1 cellular context compared by ENCODE assay signal in the genomic region with DNA sequence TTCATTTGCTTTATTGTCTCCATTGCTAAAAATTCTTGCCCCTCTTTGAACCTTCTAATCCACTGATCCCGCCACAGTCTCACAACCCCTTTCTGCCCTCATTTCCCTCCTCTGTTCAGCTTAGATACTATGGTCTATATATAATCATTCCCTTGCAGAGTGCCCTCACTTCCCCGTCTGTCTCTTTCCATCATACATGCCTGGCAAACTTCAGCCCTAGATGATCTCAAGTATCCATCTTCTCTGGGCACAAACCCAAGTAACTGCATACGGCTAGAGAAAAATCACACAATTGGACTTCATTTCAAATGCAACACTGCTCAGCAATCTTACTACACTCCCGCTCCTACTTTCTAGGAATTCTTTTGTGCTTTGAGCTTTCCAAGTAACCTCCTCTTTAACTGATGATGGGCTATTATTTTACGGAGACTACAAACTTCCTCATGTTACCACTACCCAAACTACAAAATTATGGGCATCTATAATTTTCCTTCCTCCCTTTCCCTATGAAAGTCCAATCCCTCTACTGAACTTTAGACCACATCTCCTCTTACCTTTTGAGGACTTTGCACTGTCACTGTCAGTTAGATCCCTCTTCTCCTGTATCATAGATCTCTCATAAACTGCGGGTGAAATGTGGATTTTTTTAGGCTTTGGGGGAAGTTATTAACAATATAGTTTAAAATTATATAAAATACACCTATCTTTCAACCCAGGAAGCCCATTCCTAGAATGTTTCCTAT.
TF ChIP-seq lines count a peak whose summit lies in the region.

No MANE protein-coding gene starts in this region.

TF ChIP-seq in GM23338, 12 proteins besides CTCF, POLR2A, EP300 and RAD21:
- TF ChIP-seq, protein P1, sequence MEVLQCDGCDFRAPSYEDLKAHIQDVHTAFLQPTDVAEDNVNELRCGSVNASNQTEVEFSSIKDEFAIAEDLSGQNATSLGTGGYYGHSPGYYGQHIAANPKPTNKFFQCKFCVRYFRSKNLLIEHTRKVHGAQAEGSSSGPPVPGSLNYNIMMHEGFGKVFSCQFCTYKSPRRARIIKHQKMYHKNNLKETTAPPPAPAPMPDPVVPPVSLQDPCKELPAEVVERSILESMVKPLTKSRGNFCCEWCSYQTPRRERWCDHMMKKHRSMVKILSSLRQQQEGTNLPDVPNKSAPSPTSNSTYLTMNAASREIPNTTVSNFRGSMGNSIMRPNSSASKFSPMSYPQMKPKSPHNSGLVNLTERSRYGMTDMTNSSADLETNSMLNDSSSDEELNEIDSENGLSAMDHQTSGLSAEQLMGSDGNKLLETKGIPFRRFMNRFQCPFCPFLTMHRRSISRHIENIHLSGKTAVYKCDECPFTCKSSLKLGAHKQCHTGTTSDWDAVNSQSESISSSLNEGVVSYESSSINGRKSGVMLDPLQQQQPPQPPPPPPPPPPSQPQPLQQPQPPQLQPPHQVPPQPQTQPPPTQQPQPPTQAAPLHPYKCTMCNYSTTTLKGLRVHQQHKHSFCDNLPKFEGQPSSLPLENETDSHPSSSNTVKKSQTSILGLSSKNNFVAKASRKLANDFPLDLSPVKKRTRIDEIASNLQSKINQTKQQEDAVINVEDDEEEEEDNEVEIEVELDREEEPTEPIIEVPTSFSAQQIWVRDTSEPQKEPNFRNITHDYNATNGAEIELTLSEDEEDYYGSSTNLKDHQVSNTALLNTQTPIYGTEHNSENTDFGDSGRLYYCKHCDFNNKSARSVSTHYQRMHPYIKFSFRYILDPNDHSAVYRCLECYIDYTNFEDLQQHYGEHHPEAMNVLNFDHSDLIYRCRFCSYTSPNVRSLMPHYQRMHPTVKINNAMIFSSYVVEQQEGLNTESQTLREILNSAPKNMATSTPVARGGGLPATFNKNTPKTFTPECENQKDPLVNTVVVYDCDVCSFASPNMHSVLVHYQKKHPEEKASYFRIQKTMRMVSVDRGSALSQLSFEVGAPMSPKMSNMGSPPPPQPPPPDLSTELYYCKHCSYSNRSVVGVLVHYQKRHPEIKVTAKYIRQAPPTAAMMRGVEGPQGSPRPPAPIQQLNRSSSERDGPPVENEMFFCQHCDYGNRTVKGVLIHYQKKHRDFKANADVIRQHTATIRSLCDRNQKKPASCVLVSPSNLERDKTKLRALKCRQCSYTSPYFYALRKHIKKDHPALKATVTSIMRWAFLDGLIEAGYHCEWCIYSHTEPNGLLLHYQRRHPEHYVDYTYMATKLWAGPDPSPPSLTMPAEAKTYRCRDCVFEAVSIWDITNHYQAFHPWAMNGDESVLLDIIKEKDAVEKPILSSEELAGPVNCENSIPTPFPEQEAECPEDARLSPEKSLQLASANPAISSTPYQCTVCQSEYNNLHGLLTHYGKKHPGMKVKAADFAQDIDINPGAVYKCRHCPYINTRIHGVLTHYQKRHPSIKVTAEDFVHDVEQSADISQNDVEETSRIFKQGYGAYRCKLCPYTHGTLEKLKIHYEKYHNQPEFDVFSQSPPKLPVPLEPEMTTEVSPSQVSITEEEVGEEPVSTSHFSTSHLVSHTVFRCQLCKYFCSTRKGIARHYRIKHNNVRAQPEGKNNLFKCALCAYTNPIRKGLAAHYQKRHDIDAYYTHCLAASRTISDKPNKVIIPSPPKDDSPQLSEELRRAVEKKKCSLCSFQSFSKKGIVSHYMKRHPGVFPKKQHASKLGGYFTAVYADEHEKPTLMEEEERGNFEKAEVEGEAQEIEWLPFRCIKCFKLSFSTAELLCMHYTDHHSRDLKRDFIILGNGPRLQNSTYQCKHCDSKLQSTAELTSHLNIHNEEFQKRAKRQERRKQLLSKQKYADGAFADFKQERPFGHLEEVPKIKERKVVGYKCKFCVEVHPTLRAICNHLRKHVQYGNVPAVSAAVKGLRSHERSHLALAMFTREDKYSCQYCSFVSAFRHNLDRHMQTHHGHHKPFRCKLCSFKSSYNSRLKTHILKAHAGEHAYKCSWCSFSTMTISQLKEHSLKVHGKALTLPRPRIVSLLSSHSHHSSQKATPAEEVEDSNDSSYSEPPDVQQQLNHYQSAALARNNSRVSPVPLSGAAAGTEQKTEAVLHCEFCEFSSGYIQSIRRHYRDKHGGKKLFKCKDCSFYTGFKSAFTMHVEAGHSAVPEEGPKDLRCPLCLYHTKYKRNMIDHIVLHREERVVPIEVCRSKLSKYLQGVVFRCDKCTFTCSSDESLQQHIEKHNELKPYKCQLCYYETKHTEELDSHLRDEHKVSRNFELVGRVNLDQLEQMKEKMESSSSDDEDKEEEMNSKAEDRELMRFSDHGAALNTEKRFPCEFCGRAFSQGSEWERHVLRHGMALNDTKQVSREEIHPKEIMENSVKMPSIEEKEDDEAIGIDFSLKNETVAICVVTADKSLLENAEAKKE (CRISPR knock-in tag; IDR thresholded peaks at IDR 0.05) = no peak
- no peak for TF ChIP-seq REST (IDR thresholded peaks at IDR 0.05; ENCODE audit: unreplicated experiment)
- TF ChIP-seq EZH2phosphoT487 (IDR thresholded peaks at IDR 0.05; ENCODE audit: unreplicated experiment) = no peak
TF ChIP-seq in GM23338: peak in this region for 0.
